In genomic region chr19:39502640-39503417, GRCh38 we compare ENCODE assay signal across 9 cellular contexts. TPM values are rescaled to one million over a fixed set of nuclear protein-coding genes. Genes with fewer than 3 reads are reported as not detected.
DNase-seq lines count a peak whose midpoint lies in the region; ATAC-seq, FAIRE-seq and TF ChIP-seq lines count a peak whose summit lies in the region.
"Had no signal": no experiment of that assay in that cellular context is flagged by ENCODE, and none has a peak within 500 bp of the region (broad histone marks: within the 10 kb centered on the region; RNA-seq: fewer than 3 reads in every experiment).

No MANE protein-coding gene starts in this region.

- 12 to 29% (median 18%) methylated on average over 29 to 69 of the region's 69 CpGs for WGBS in small intestine, 3 donors

- H3K36me3 ChIP-seq in H7 (replicated peaks; ENCODE audit: control insufficient read depth, insufficient read depth, low read length) = no peaks in the 10 kb centered on the region
- H3K36me3 ChIP-seq in small intestine (ENCODE audit: control insufficient read depth in 2 of 2, insufficient read depth in 2 of 2, low read length in 2 of 2) = no peaks in the 10 kb centered on the region

- H3K4me3 Mint-ChIP-seq in glutamatergic neuron (ENCODE audit: unreplicated experiment) = peak overlapping the region; percentile 87

- peak; percentile 99 for TF ChIP-seq CTCF in glutamatergic neuron (IDR thresholded peaks at IDR 0.05; ENCODE audit: partially characterized antibody, unreplicated experiment)

- no peak overlapping the region for H3K27ac ChIP-seq in small intestine (ENCODE audit: low read depth in 1 of 2, low read length in 1 of 2)
- H3K27ac ChIP-seq: epithelial cell of prostate had no signal

- H3K36me3 Mint-ChIP-seq in glutamatergic neuron (ENCODE audit: unreplicated experiment) = peaks cover 7% of the 10 kb centered on the region

- peaks cover 42% of the 10 kb centered on the region for H3K9me3 Mint-ChIP-seq in glutamatergic neuron (ENCODE audit: unreplicated experiment)

- H3K27me3 ChIP-seq in H7 (ENCODE audit: control insufficient read depth, insufficient read depth, low read length) (peaks cover 90% of the 10 kb centered on the region), small intestine (ENCODE audit: control insufficient read depth in 2 of 2, insufficient read depth in 2 of 2, low read length in 2 of 2) (peaks cover 14 to 33% of the 10 kb centered on the region in 2 donors)

- H3K27me3 Mint-ChIP-seq in glutamatergic neuron (ENCODE audit: unreplicated experiment) = peaks cover 44% of the 10 kb centered on the region

- H3K9me3 ChIP-seq in small intestine (ENCODE audit: control insufficient read depth, low read depth) = no peaks in the 10 kb centered on the region

- H3K4me3 ChIP-seq in H7 (ENCODE audit: insufficient read depth, low read depth, low read length) (no peak overlapping the region), small intestine (ENCODE audit: low read depth in 1 of 2, low read length in 2 of 2) (no peak overlapping the region)

- H3K27ac Mint-ChIP-seq in glutamatergic neuron (ENCODE audit: unreplicated experiment) = peak overlapping the region; percentile 82

- ATAC-seq in HG03571 (IDR thresholded peaks at IDR 0.05; ENCODE audit: unreplicated experiment) = no peak
- no peak for ATAC-seq in HG03342 (IDR thresholded peaks at IDR 0.05; ENCODE audit: unreplicated experiment)
- no peak for ATAC-seq in HG03442 (IDR thresholded peaks at IDR 0.05; ENCODE audit: unreplicated experiment)

- in situ Hi-C loops in SK-MEL-5 (cut with HindIII; ENCODE audit: low pct_unique_long_range_greater_than_20kb, low sequenced_read_pairs) = no loop called here

- DNase-seq in H7 (peak; percentile 98), SK-MEL-5 (ENCODE audit: low read depth, low spot score) (peak; percentile 74), activated gamma-delta T cell treated with Interleukin-2 at 50 U/mL for 16 hours (peak; percentile 65), glutamatergic neuron (peak; percentile 87), small intestine (peak; percentile 55)

- no peaks in the 10 kb centered on the region for H3K4me1 ChIP-seq in small intestine (ENCODE audit: control insufficient read depth in 2 of 2, insufficient read depth in 1 of 2, low read depth in 1 of 2, low read length in 1 of 2)

- no peak for FAIRE-seq in small intestine (lab: Jason Lieb, UNC)

- peaks cover 42% of the 10 kb centered on the region for H3K4me1 Mint-ChIP-seq in glutamatergic neuron (ENCODE audit: low read depth, unreplicated experiment)

RNA-seq across cellular contexts. Expression of gene DLL3, which starts 4.1 kb away (rescaled TPM):
- 2.1 and 2.6 TPM in 2 replicates for total RNA-seq in H7 (2014; rRNA removed; shearing (Covaris generic))
- 42.4 and 45.3 TPM in 2 replicates for total RNA-seq in SK-MEL-5 (2014; rRNA removed; shearing (Covaris generic))
- polyA plus RNA-seq in SK-MEL-5 (2015; cell fraction: cytosol; rRNA removed) = 83.5 and 86.4 TPM in 2 replicates
- polyA plus RNA-seq in SK-MEL-5 (2015; cell fraction: nucleus; rRNA removed) = 14.0 and 17.4 TPM in 2 replicates
- 788 TPM for total RNA-seq in glutamatergic neuron (ENCODE audit: unreplicated experiment)
- under 1 TPM in 1 of 3 donors, not detected in 2; 0.15 TPM for polyA plus RNA-seq in small intestine

RNA-seq across cellular contexts. Expression of gene SELENOV, which starts 12.1 kb away (rescaled TPM):
- total RNA-seq in H7 (2014; rRNA removed; shearing (Covaris generic)) = 3.1 and 4.4 TPM in 2 replicates
- total RNA-seq in SK-MEL-5 (2014; rRNA removed; shearing (Covaris generic)) = not detected in 2 replicates
- polyA plus RNA-seq in SK-MEL-5 (2015; cell fraction: cytosol; rRNA removed) = not detected in 2 replicates
- polyA plus RNA-seq in SK-MEL-5 (2015; cell fraction: nucleus; rRNA removed) = not detected in 2 replicates
- 9.9 TPM for total RNA-seq in glutamatergic neuron (ENCODE audit: unreplicated experiment)
- polyA plus RNA-seq in small intestine = not detected

RNA-seq across cellular contexts. Expression of gene TIMM50, which starts 22.2 kb away (rescaled TPM):
- total RNA-seq in H7 (2014; rRNA removed; shearing (Covaris generic)) = 134 and 161 TPM in 2 replicates
- total RNA-seq in SK-MEL-5 (2014; rRNA removed; shearing (Covaris generic)) = 431 and 474 TPM in 2 replicates
- 376 and 405 TPM in 2 replicates for polyA plus RNA-seq in SK-MEL-5 (2015; cell fraction: cytosol; rRNA removed)
- 466 and 558 TPM in 2 replicates for polyA plus RNA-seq in SK-MEL-5 (2015; cell fraction: nucleus; rRNA removed)
- total RNA-seq in glutamatergic neuron (ENCODE audit: unreplicated experiment) = 256 TPM
- polyA plus RNA-seq in small intestine = 10 to 100 TPM; 33.8 to 62.2 (median 40.5) TPM

RNA-seq across cellular contexts. Expression of gene EID2B, which starts 29.8 kb away (rescaled TPM):
- 2.4 and 4.0 TPM in 2 replicates for total RNA-seq in H7 (2014; rRNA removed; shearing (Covaris generic))
- 4.2 and 4.3 TPM in 2 replicates for total RNA-seq in SK-MEL-5 (2014; rRNA removed; shearing (Covaris generic))
- 3.6 and 5.0 TPM in 2 replicates for polyA plus RNA-seq in SK-MEL-5 (2015; cell fraction: cytosol; rRNA removed)
- 8.6 and 9.0 TPM in 2 replicates for polyA plus RNA-seq in SK-MEL-5 (2015; cell fraction: nucleus; rRNA removed)
- 7.6 TPM for total RNA-seq in glutamatergic neuron (ENCODE audit: unreplicated experiment)
- 1 to 10 TPM in 1 of 3 donors, under 1 TPM in 1, not detected in 1; 0.81 to 2.0 TPM for polyA plus RNA-seq in small intestine

RNA-seq across cellular contexts. Expression of gene EID2, which starts 37.1 kb away (rescaled TPM):
- 14.9 and 18.4 TPM in 2 replicates for total RNA-seq in H7 (2014; rRNA removed; shearing (Covaris generic))
- total RNA-seq in SK-MEL-5 (2014; rRNA removed; shearing (Covaris generic)) = 16.7 and 20.7 TPM in 2 replicates
- polyA plus RNA-seq in SK-MEL-5 (2015; cell fraction: cytosol; rRNA removed) = 18.9 and 20.7 TPM in 2 replicates
- 11.9 and 15.8 TPM in 2 replicates for polyA plus RNA-seq in SK-MEL-5 (2015; cell fraction: nucleus; rRNA removed)
- 20.2 TPM for total RNA-seq in glutamatergic neuron (ENCODE audit: unreplicated experiment)
- polyA plus RNA-seq in small intestine = 10 to 100 TPM; 11.1 to 13.4 (median 12.7) TPM

Comparison
In these comparisons a context has a peak if more than half of its experiments do, and no peak if none do; other contexts are left out.
1. RNA of gene DLL3, which starts 4.1 kb away (total RNA-seq): 788 TPM in glutamatergic neuron (single experiment); 42.4 to 45.3 TPM in SK-MEL-5 and 2.1 to 2.6 TPM in H7; every median in the first group is over 10 times any median in the second.
2. Peak in every context shown above with its lines, with median percentiles within 50 percentile points of each other: DNase-seq.